Comparison of ENCODE assay signal across 16 cellular contexts in genomic region chr16:14109782-14110727, GRCh38. TPM values are rescaled to one million over a fixed set of nuclear protein-coding genes. Genes with fewer than 3 reads are reported as not detected.
DNase-seq lines count a peak whose midpoint lies in the region; ATAC-seq and TF ChIP-seq lines count a peak whose summit lies in the region.
"Had no signal": no experiment of that assay in that cellular context is flagged by ENCODE, and none has a peak within 500 bp of the region (broad histone marks: within the 10 kb centered on the region; RNA-seq: fewer than 3 reads in every experiment).

No MANE protein-coding gene starts in this region.

- intact Hi-C loops in esophagus squamous epithelium (cut with DNase I), result no loop called here

- H3K9me2 ChIP-seq in GM23338 (ENCODE audit: insufficient read depth), result no peaks in the 10 kb centered on the region

- no peak overlapping the region for H2AFZ ChIP-seq in GM23338
- no peak overlapping the region for H2AFZ ChIP-seq in neuronal stem cell (ENCODE audit: low read length)

- no peak overlapping the region; the same call in 2 of the 3 replicates for H3K4me3 Mint-ChIP-seq in GM23338
- no peak overlapping the region for H3K4me3 Mint-ChIP-seq in T-helper 17 cell
- H3K4me3 Mint-ChIP-seq: activated CD4-positive, alpha-beta memory T cell treated with anti-CD3 and anti-CD28 coated beads, Interleukin-2, amount 10 ng/mL, durations not matched to agents 7 days and 5 days; stimulated activated naive CD8-positive, alpha-beta T cell treated with anti-CD3 and anti-CD28 coated beads, Interleukin-15, Interleukin-2, amounts not matched to agents 100 ng/mL and 50 ng/mL, for 24 hours had no signal

- H3K36me3 Mint-ChIP-seq in GM23338 (ENCODE audit: low read depth) (no peaks in the 10 kb centered on the region), T-helper 17 cell (ENCODE audit: low read depth) (peaks cover 3% of the 10 kb centered on the region)

- WGBS in esophagus squamous epithelium, 2 donors, result 81 to 87% methylated on average over 1 to 3 of the region's 3 CpGs
- WGBS in neuronal stem cell (ENCODE audit: extremely low coverage in 2 of 2, insufficient read length in 2 of 2, insufficient replicate concordance in 1 of 2), 2 donors, result no CpG with 5 or more reads among the region's 3 CpGs

- H3K4me1 Mint-ChIP-seq in GM23338 (peaks cover 31% of the 10 kb centered on the region), T-helper 17 cell (peaks cover 38% of the 10 kb centered on the region)

- no peaks in the 10 kb centered on the region for H3F3A ChIP-seq in GM23338 (replicated peaks; ENCODE audit: low read depth)

- H2BK120ac ChIP-seq in neuronal stem cell (ENCODE audit: low read depth, low read length), result no peak overlapping the region

- H3K4me1 ChIP-seq in GM23338 (ENCODE audit: insufficient read depth) (peaks cover 14% of the 10 kb centered on the region), esophagus squamous epithelium (peaks cover 14 to 79% (median 48%) of the 10 kb centered on the region in 3 donors), skeletal muscle tissue (ENCODE audit: control insufficient read depth in 3 of 3, insufficient read depth in 3 of 3, low read length in 3 of 3) (peaks cover 54 to 70% (median 69%) of the 10 kb centered on the region in 3 donors), neuronal stem cell (ENCODE audit: control insufficient read depth in 2 of 2, insufficient read depth in 1 of 2, low read depth in 1 of 2, low read length in 2 of 2) (peaks cover 4 to 8% of the 10 kb centered on the region in 2 donors)

- H3K79me2 ChIP-seq in GM23338 (replicated peaks; ENCODE audit: insufficient read depth), result peaks cover 71% of the 10 kb centered on the region

- no peaks in the 10 kb centered on the region for H3K9me3 Mint-ChIP-seq in GM23338
- H3K9me3 Mint-ChIP-seq: activated CD4-positive, alpha-beta memory T cell treated with anti-CD3 and anti-CD28 coated beads, Interleukin-2, amount 10 ng/mL, durations not matched to agents 7 days and 5 days; stimulated activated naive CD8-positive, alpha-beta T cell treated with anti-CD3 and anti-CD28 coated beads, Interleukin-15, Interleukin-2, amounts not matched to agents 100 ng/mL and 50 ng/mL, for 24 hours had no signal

- H3K36me3 ChIP-seq in GM23338 (ENCODE audit: insufficient read depth), result no peaks in the 10 kb centered on the region
- no peaks in the 10 kb centered on the region for H3K36me3 ChIP-seq in esophagus squamous epithelium
- no peaks in the 10 kb centered on the region for H3K36me3 ChIP-seq in skeletal muscle tissue (ENCODE audit: control insufficient read depth in 3 of 3, insufficient read depth in 3 of 3, low read length in 3 of 3)
- H3K36me3 ChIP-seq in neuronal stem cell (replicated peaks in 1 of 2; ENCODE audit: control insufficient read depth in 2 of 2, insufficient read depth in 2 of 2, low read length in 2 of 2), result peaks cover 0 to 5% of the 10 kb centered on the region in 2 donors

- no peak overlapping the region for H4K8ac ChIP-seq in neuronal stem cell (ENCODE audit: low read depth, low read length)

- no peak overlapping the region for H3K23ac ChIP-seq in neuronal stem cell (ENCODE audit: low read depth, low read length, poor library complexity)

- H3K27ac ChIP-seq in GM23338 (ENCODE audit: low read depth) (no peak overlapping the region), esophagus squamous epithelium (peak overlapping the region in 3 of 4 donors; percentile 41 to 60 (median 57)), skeletal muscle tissue (ENCODE audit: low read depth, low read length) (peak overlapping the region; percentile 50), neuronal stem cell (replicated peaks; ENCODE audit: low read length) (no peak overlapping the region)

- H3K27ac Mint-ChIP-seq in GM23338 (no peak overlapping the region), T-helper 17 cell (peak overlapping the region; percentile 79)
- H3K27ac Mint-ChIP-seq: activated CD4-positive, alpha-beta memory T cell treated with anti-CD3 and anti-CD28 coated beads, Interleukin-2, amount 10 ng/mL, durations not matched to agents 7 days and 5 days; stimulated activated naive CD8-positive, alpha-beta T cell treated with anti-CD3 and anti-CD28 coated beads, Interleukin-15, Interleukin-2, amounts not matched to agents 100 ng/mL and 50 ng/mL, for 24 hours had no signal

- no peak overlapping the region for H3K9ac ChIP-seq in skeletal muscle tissue (ENCODE audit: low read depth in 1 of 3, low read length in 3 of 3)
- H3K9ac ChIP-seq in neuronal stem cell (ENCODE audit: low read depth, low read length, poor library complexity), result no peak overlapping the region

- H4K91ac ChIP-seq in neuronal stem cell (ENCODE audit: low read depth, low read length, poor library complexity), result no peak overlapping the region

- ATAC-seq in GM23338 (peak; percentile 51), T-helper 17 cell (no peak), GM21423 (IDR thresholded peaks at IDR 0.05; ENCODE audit: unreplicated experiment) (no peak)

- no peaks in the 10 kb centered on the region for H3K27me3 Mint-ChIP-seq in GM23338 (ENCODE audit: insufficient read depth, low read depth, poor library complexity)
- H3K27me3 Mint-ChIP-seq in T-helper 17 cell, result no peaks in the 10 kb centered on the region
- H3K27me3 Mint-ChIP-seq: activated CD4-positive, alpha-beta memory T cell treated with anti-CD3 and anti-CD28 coated beads, Interleukin-2, amount 10 ng/mL, durations not matched to agents 7 days and 5 days; progenitor cell of endocrine pancreas; stimulated activated naive CD8-positive, alpha-beta T cell treated with anti-CD3 and anti-CD28 coated beads, Interleukin-15, Interleukin-2, amounts not matched to agents 100 ng/mL and 50 ng/mL, for 24 hours had no signal

- H2AK5ac ChIP-seq in neuronal stem cell (ENCODE audit: low read depth, low read length), result no peak overlapping the region

- no peak overlapping the region for H2BK5ac ChIP-seq in neuronal stem cell (ENCODE audit: low read length)

- H3K27me3 ChIP-seq in GM23338 (ENCODE audit: insufficient read depth) (no peaks in the 10 kb centered on the region), esophagus squamous epithelium (no peaks in the 10 kb centered on the region), skeletal muscle tissue (ENCODE audit: control insufficient read depth in 3 of 3, insufficient read depth in 3 of 3, low read length in 3 of 3) (no peaks in the 10 kb centered on the region), neuronal stem cell (ENCODE audit: control insufficient read depth in 3 of 3, insufficient read depth in 3 of 3, low read depth in 1 of 3, low read length in 3 of 3) (no peaks in the 10 kb centered on the region)

- H3K4me2 ChIP-seq in GM23338 (peak overlapping the region; percentile 38), neuronal stem cell (ENCODE audit: insufficient read depth, low read length, poor library complexity, severe bottlenecking) (no peak overlapping the region)

- H3K4me3 ChIP-seq in GM23338 (no peak overlapping the region), esophagus squamous epithelium (no peak overlapping the region), skeletal muscle tissue (ENCODE audit: low read length in 3 of 3) (peak overlapping the region in 1 of 3 donors; percentile 12), neuronal stem cell (ENCODE audit: low read length in 2 of 2) (no peak overlapping the region)

- peaks cover 6% of the 10 kb centered on the region for H3K79me1 ChIP-seq in neuronal stem cell (ENCODE audit: low read depth, low read length)

- DNase-seq in GM23338 (ENCODE audit: low spot score), result peak; percentile 18
- DNase-seq in T-helper 17 cell, result no peak
- DNase-seq in esophagus squamous epithelium (lab: John Stamatoyannopoulos, UW), result no peak
- no peak for DNase-seq in neuronal stem cell (ENCODE audit: low spot score)
- DNase-seq in NCI-H2081 treated with DMSO at 0.1 percent for 48 hours (lab: John Stamatoyannopoulos, UW), result no peak
- DNase-seq: activated CD4-positive, alpha-beta memory T cell treated with anti-CD3 and anti-CD28 coated beads, Interleukin-2, amount 10 ng/mL, durations not matched to agents 7 days and 5 days; activated T-cell treated with anti-CD3 and anti-CD28 coated beads, Interleukin-2, amount 50 U/mL, for 48 hours; head of caudate nucleus; islet precursor cell; MM.1S; NCI-H2107; NCI-H526 treated with DMSO at 0.1 percent for 48 hours had no signal

- no peak overlapping the region for H2BK12ac ChIP-seq in neuronal stem cell (ENCODE audit: low read length)

- TF ChIP-seq CTCF in GM23338 (conservative IDR thresholded peaks at IDR 0.05; ENCODE audit: low read depth in 2 of 2), result no peak
- no peak for TF ChIP-seq CTCF in esophagus squamous epithelium (IDR thresholded peaks at IDR 0.05)

- no peak overlapping the region for H3K14ac ChIP-seq in neuronal stem cell (ENCODE audit: low read length)

- no peak overlapping the region for H2BK15ac ChIP-seq in neuronal stem cell (ENCODE audit: low read length)

- no peak overlapping the region for H3K4ac ChIP-seq in neuronal stem cell (ENCODE audit: low read length)

- H4K20me1 ChIP-seq in GM23338 (replicated peaks; ENCODE audit: insufficient read depth), result peaks cover 18% of the 10 kb centered on the region

- no peak overlapping the region for H3K18ac ChIP-seq in neuronal stem cell (ENCODE audit: low read length)

- no peak for TF ChIP-seq POLR2A in esophagus squamous epithelium (IDR thresholded peaks at IDR 0.05)

- H3K9me3 ChIP-seq in T-helper 17 cell (ENCODE audit: control insufficient read depth, low read length, poor library complexity, severe bottlenecking), result no peaks in the 10 kb centered on the region
- H3K9me3 ChIP-seq in esophagus squamous epithelium, result no peaks in the 10 kb centered on the region
- no peaks in the 10 kb centered on the region for H3K9me3 ChIP-seq in skeletal muscle tissue (ENCODE audit: control insufficient read depth in 3 of 3, low read length in 3 of 3)
- no peaks in the 10 kb centered on the region for H3K9me3 ChIP-seq in neuronal stem cell (replicated peaks in 1 of 2; ENCODE audit: control insufficient read depth in 2 of 2, insufficient read depth in 1 of 2, low read depth in 1 of 2, low read length in 2 of 2)

TF ChIP-seq in GM23338, 12 proteins besides CTCF, POLR2A, EP300 and RAD21 (continues in another document):
- no peak for TF ChIP-seq EZH2 (IDR thresholded peaks at IDR 0.05; ENCODE audit: low read depth, unreplicated experiment)
- TF ChIP-seq STAT1 (IDR thresholded peaks at IDR 0.05; ENCODE audit: unreplicated experiment), result no peak
- no peak for TF ChIP-seq POLR2AphosphoS5 (IDR thresholded peaks at IDR 0.05; ENCODE audit: low read depth)
- no peak for TF ChIP-seq JUNB (IDR thresholded peaks at IDR 0.05; ENCODE audit: unreplicated experiment)

RNA-seq across cellular contexts. Expression of gene MRTFB, which starts 38.9 kb away (rescaled TPM):
- total RNA-seq in GM23338 (2014; rRNA removed; shearing (Covaris generic)), result 22.2 and 22.4 TPM in 2 replicates
- polyA plus RNA-seq in GM23338 (2016; fragmentation: Nextera tagmentation; extraction: Ambion mirVana), result 9.7 and 13.9 TPM in 2 replicates
- 10 to 100 TPM; 21.6 to 21.7 TPM for total RNA-seq in T-helper 17 cell
- total RNA-seq in esophagus squamous epithelium, result 10 to 100 TPM; 17.1 to 77.8 (median 21.9) TPM
- 13.0 TPM for total RNA-seq in skeletal muscle tissue
- 19.2 TPM for polyA plus RNA-seq in neuronal stem cell (2013, experiment 1 of 2)
- polyA plus RNA-seq in neuronal stem cell (2013, experiment 2 of 2), result 19.8 TPM

Comparison
In these comparisons a context has a peak if more than half of its experiments do, and no peak if none do; other contexts are left out.
1. H3K27ac ChIP-seq: peak in esophagus squamous epithelium (3 of 4) and skeletal muscle tissue (single experiment); none in GM23338 (single experiment) and neuronal stem cell (single experiment).